19 cellular contexts compared by ENCODE assay signal in genomic region chr19:8377598-8377997, GRCh38. TPM values are rescaled to one million over a fixed set of nuclear protein-coding genes. Genes with fewer than 3 reads are reported as not detected.
DNase-seq lines count a peak whose midpoint lies in the region; ATAC-seq and TF ChIP-seq lines count a peak whose summit lies in the region.
"Had no signal": no experiment of that assay in that cellular context is flagged by ENCODE, and none has a peak within 500 bp of the region (broad histone marks: within the 10 kb centered on the region; RNA-seq: fewer than 3 reads in every experiment).

No MANE protein-coding gene starts in this region.

- DNase-seq in T-helper 17 cell: no peak
- peak; percentile 1 for DNase-seq in iPS-NIHi11 (ENCODE audit: low spot score)
- no peak for DNase-seq in H7
- no peak for DNase-seq in RKO (ENCODE audit: low spot score)
- DNase-seq in GM19240 (ENCODE audit: insufficient read length, low spot score): no peak
- DNase-seq: Calu3; CD4-positive, alpha-beta memory T cell; DMS53; EL; HFFc6; KG1; MV-4-11; NCI-H1694 treated with DMSO at 0.1 percent for 48 hours had no signal

- H3K4me1 Mint-ChIP-seq in T-helper 17 cell: peaks cover 6% of the 10 kb centered on the region

- H3K36me3 ChIP-seq in H7 (replicated peaks; ENCODE audit: control insufficient read depth, insufficient read depth, low read length): no peaks in the 10 kb centered on the region; the same call in 1 of the 2 replicates

- H3K4me3 ChIP-seq in H7 (ENCODE audit: insufficient read depth, low read depth, low read length): no peak overlapping the region
- H3K4me3 ChIP-seq: A549, BLaER1 had no signal

- peak overlapping the region; percentile 50 for H3K4me3 Mint-ChIP-seq in T-helper 17 cell
- H3K4me3 Mint-ChIP-seq: HFFc6 had no signal

- H3K27me3 ChIP-seq in H7 (ENCODE audit: control insufficient read depth, insufficient read depth, low read length): no peaks in the 10 kb centered on the region
- H3K27me3 ChIP-seq: BLaER1 had no signal

- no peak for ATAC-seq in T-helper 17 cell
- ATAC-seq: Panc1, Right ventricle myocardium inferior had no signal

- no peak for TF ChIP-seq CTCF in 22Rv1 (IDR thresholded peaks at IDR 0.05)

- H3K9me3 ChIP-seq in T-helper 17 cell (ENCODE audit: control insufficient read depth, low read length, poor library complexity, severe bottlenecking): no peaks in the 10 kb centered on the region
- H3K9me3 ChIP-seq: A549 had no signal

- H3K27me3 Mint-ChIP-seq in T-helper 17 cell: no peaks in the 10 kb centered on the region
- H3K27me3 Mint-ChIP-seq: CD4-positive, alpha-beta memory T cell had no signal

- H3K27ac Mint-ChIP-seq in T-helper 17 cell: peak overlapping the region; percentile 49
- H3K27ac Mint-ChIP-seq: HFFc6 had no signal

- peaks cover 3% of the 10 kb centered on the region for H3K36me3 Mint-ChIP-seq in T-helper 17 cell (ENCODE audit: low read depth)

- H3K27ac ChIP-seq in 22Rv1: peak overlapping the region; percentile 96; the same call in 1 of the 2 replicates
- H3K27ac ChIP-seq: A549, BLaER1 had no signal

RNA-seq across cellular contexts. Expression of gene RAB11B, which starts 12.6 kb away (rescaled TPM):
- total RNA-seq in T-helper 17 cell: 10 to 100 TPM; 81.6 to 90.1 TPM
- 16.9 and 31.4 TPM in 2 replicates for total RNA-seq in H7 (2014; rRNA removed; shearing (Covaris generic))

RNA-seq across cellular contexts. Expression of gene ANGPTL4, which starts 13.6 kb away (rescaled TPM):
- total RNA-seq in T-helper 17 cell: not detected
- total RNA-seq in H7 (2014; rRNA removed; shearing (Covaris generic)): 13.2 and 17.1 TPM in 2 replicates
- total RNA-seq: CD4-positive, alpha-beta memory T cell; SK-MEL-5 had no signal

RNA-seq across cellular contexts. Expression of gene KANK3, which starts 34.5 kb away (rescaled TPM):
- total RNA-seq in T-helper 17 cell: 1 to 10 TPM; 2.6 to 2.9 TPM
- total RNA-seq in H7 (2014; rRNA removed; shearing (Covaris generic)): 1.2 and 7.3 TPM in 2 replicates
- total RNA-seq: Calu3 had no signal

RNA-seq across cellular contexts. Expression of gene MARCHF2, which starts 35.5 kb away (rescaled TPM):
- total RNA-seq in T-helper 17 cell: 100 to 1,000 TPM in 1 of 2 donors, 10 to 100 TPM in 1; 26.9 to 108 TPM
- 44.4 and 47.8 TPM in 2 replicates for total RNA-seq in H7 (2014; rRNA removed; shearing (Covaris generic))

RNA-seq across cellular contexts. Expression of gene RPS28, which starts 56.3 kb away (rescaled TPM):
- 1,000 to 10,000 TPM; 3,190 to 3,198 TPM for total RNA-seq in T-helper 17 cell
- total RNA-seq in H7 (2014; rRNA removed; shearing (Covaris generic)): 512 and 545 TPM in 2 replicates

Comparison
In these comparisons a context has a peak if more than half of its experiments do, and no peak if none do; other contexts are left out.
1. RNA of gene ANGPTL4, which starts 13.6 kb away (total RNA-seq): 13.2 to 17.1 TPM in H7; not detected in T-helper 17 cell; every median in the first group is over 10 times any median in the second.